In genomic region chr2:151828890-151829324, GRCh38 we compare ENCODE assay signal across 8 cellular contexts. TPM values are rescaled to one million over a fixed set of nuclear protein-coding genes. Genes with fewer than 3 reads are reported as not detected.
DNase-seq lines count a peak whose midpoint lies in the region; ATAC-seq and TF ChIP-seq lines count a peak whose summit lies in the region.

No MANE protein-coding gene starts in this region.

- H3K27me3 Mint-ChIP-seq in mesothelial cell of epicardium (ENCODE audit: low read depth) = no peaks in the 10 kb centered on the region

- H2AFZ ChIP-seq in mammary epithelial cell (ENCODE audit: low read depth, low read length) = peak overlapping the region; percentile 89

- no peaks in the 10 kb centered on the region for H4K20me1 ChIP-seq in mammary epithelial cell (ENCODE audit: insufficient read depth, low read length)

- no peaks in the 10 kb centered on the region for H3K36me3 Mint-ChIP-seq in mesothelial cell of epicardium

- intact Hi-C loops in heart right ventricle (cut with DNase I) = loop anchor here in 6 of 10 donors (5.0 to 10.0 kb wide), 5 partner anchors 93 to 176 kb away; no protein-coding TSS in a partner anchor
- intact Hi-C loops in Right ventricle myocardium inferior (cut with DNase I) = loop anchor here (1.0 to 10.0 kb wide), 3 partner anchors 94 to 886 kb away; partner anchors contain the start of genes ARL6IP6 and PRPF40A
- intact Hi-C loops in mammary epithelial cell (cut with micrococcal nuclease) = loop anchor here (5.0 to 10.0 kb wide), 3 partner anchors 64 to 176 kb away; no protein-coding TSS in a partner anchor

- in situ Hi-C loops in mammary epithelial cell (cut with MboI; ENCODE audit: low sequenced_read_pairs in 2 of 2) = no loop called here

- ATAC-seq in heart right ventricle (no peak), Right ventricle myocardium inferior (no peak), GM21737 (IDR thresholded peaks at IDR 0.05; ENCODE audit: unreplicated experiment) (no peak), GM19452 (IDR thresholded peaks at IDR 0.05; ENCODE audit: unreplicated experiment) (no peak)

- H3K9me3 ChIP-seq in heart right ventricle = no peaks in the 10 kb centered on the region
- H3K9me3 ChIP-seq in mammary epithelial cell (replicated peaks; ENCODE audit: insufficient read depth, low read length) = no peaks in the 10 kb centered on the region

- H3K27ac ChIP-seq in heart right ventricle = peak overlapping the region; percentile 79 to 96 (median 90)
- peak overlapping the region; percentile 70 for H3K27ac ChIP-seq in mammary epithelial cell (ENCODE audit: insufficient read depth, low read depth, low read length)
- H3K27ac ChIP-seq in urinary bladder (ENCODE audit: low read depth) = no peak overlapping the region

- BruUV-seq in mammary epithelial cell (replicated peaks; lab: Mats Ljungman, UMichigan) = TSS peak; percentile 99

- H3K27me3 ChIP-seq in heart right ventricle (no peaks in the 10 kb centered on the region), mammary epithelial cell (ENCODE audit: insufficient read depth, low read length) (no peaks in the 10 kb centered on the region)

- no peaks in the 10 kb centered on the region for H3K9me3 Mint-ChIP-seq in mesothelial cell of epicardium

- TF ChIP-seq CTCF in heart right ventricle (IDR thresholded peaks at IDR 0.05) (no peak), mammary epithelial cell (conservative IDR thresholded peaks at IDR 0.05 in 1 of 2, IDR thresholded peaks at IDR 0.05 in 1 of 2; ENCODE audit: extremely low read depth in 1 of 2, insufficient read depth in 1 of 2, low read depth in 1 of 2, low read length in 2 of 2) (no peak), mesothelial cell of epicardium (IDR thresholded peaks at IDR 0.05; ENCODE audit: unreplicated experiment) (no peak)

- no peak for DNase-seq in heart right ventricle
- DNase-seq in Right ventricle myocardium inferior (ENCODE audit: missing footprints) = no peak
- DNase-seq in mammary epithelial cell = no peak
- DNase-seq in mesothelial cell of epicardium (ENCODE audit: low spot score in 2 of 2, unreplicated experiment in 2 of 2) = no peak
- no peak for DNase-seq in NCI-H82 treated with DMSO at 0.1 percent for 48 hours (lab: John Stamatoyannopoulos, UW; ENCODE audit: unreplicated experiment)

- H3K4me1 ChIP-seq in heart right ventricle (peaks cover 4 to 52% (median 41%) of the 10 kb centered on the region in 9 donors), mammary epithelial cell (ENCODE audit: insufficient read depth, low read length) (peaks cover 12% of the 10 kb centered on the region), urinary bladder (ENCODE audit: insufficient read depth) (no peaks in the 10 kb centered on the region)

- no peak overlapping the region for H3K9ac ChIP-seq in mammary epithelial cell (ENCODE audit: insufficient read depth, low read length)

- peaks cover 28% of the 10 kb centered on the region for H3K4me1 Mint-ChIP-seq in mesothelial cell of epicardium

- dilution Hi-C loops in mammary epithelial cell (cut with HindIII; ENCODE audit: low sequenced_read_pairs) = no loop called here

- peaks cover 44% of the 10 kb centered on the region for H3K79me2 ChIP-seq in mammary epithelial cell (ENCODE audit: insufficient read depth, low read length)

- CTCF ChIA-PET in mammary epithelial cell (lab: Charles Lee; ENCODE audit: low non-redundant PET) = interaction anchor here (0.8 kb wide), 1 partner anchor 211 kb away, joined by 6 read pairs; no protein-coding TSS in a partner anchor

- H3K4me3 Mint-ChIP-seq in mesothelial cell of epicardium = peak overlapping the region; percentile 93

- H3K4me3 ChIP-seq in heart right ventricle (peak overlapping the region in 9 of 10 donors; percentile 73 to 95 (median 92)), mammary epithelial cell (replicated peaks in 1 of 3; ENCODE audit: insufficient read depth in 1 of 3, low read depth in 2 of 3, low read length in 3 of 3) (peak overlapping the region; percentile 21 to 85 (median 38)), urinary bladder (ENCODE audit: low read depth, low read length) (peak overlapping the region; percentile 83)

- no peaks in the 10 kb centered on the region for H3K36me3 ChIP-seq in heart right ventricle
- H3K36me3 ChIP-seq in mammary epithelial cell (ENCODE audit: insufficient read depth, low read length) = no peaks in the 10 kb centered on the region
- H3K36me3 ChIP-seq in urinary bladder (ENCODE audit: insufficient read depth) = no peaks in the 10 kb centered on the region

- 87 to 88% methylated on average over 5 of the region's 5 CpGs for WGBS in heart right ventricle, 2 donors
- WGBS in mammary epithelial cell (ENCODE audit: low coverage, missing lambda C conversion rate) = 68% methylated on average over 5 of the region's 5 CpGs
- WGBS in urinary bladder = 84% methylated on average over 5 of the region's 5 CpGs

- peak overlapping the region; percentile 77 for H3K4me2 ChIP-seq in mammary epithelial cell (ENCODE audit: insufficient read depth, low read depth, low read length)

- peak overlapping the region; percentile 62 for H3K27ac Mint-ChIP-seq in mesothelial cell of epicardium

RNA-seq across cellular contexts. Expression of gene ARL5A, which starts 0.7 kb away (rescaled TPM):
- total RNA-seq in heart right ventricle = 10 to 100 TPM; 40.4 to 62.3 (median 56.4) TPM
- polyA plus RNA-seq in heart right ventricle = 10 to 100 TPM in 1 of 2 donors, 1 to 10 TPM in 1; 8.3 to 12.3 TPM
- total RNA-seq in Right ventricle myocardium inferior = 47.9 TPM
- 10 to 100 TPM; 38.0 to 49.8 TPM for total RNA-seq in mammary epithelial cell
- 19.7 TPM for polyA plus RNA-seq in mammary epithelial cell
- 23.8 TPM for polyA minus RNA-seq in mammary epithelial cell
- total RNA-seq in mesothelial cell of epicardium = 52.9 to 62.2 TPM (median 58.7 TPM) in 3 replicates
- 117 TPM for total RNA-seq in urinary bladder
- polyA plus RNA-seq in urinary bladder = 19.2 TPM

Comparison
In these comparisons a context has a peak if more than half of its experiments do, and no peak if none do; other contexts are left out.
1. H3K4me3 ChIP-seq: peak in every context shown above with its lines; median percentile 92 in heart right ventricle; 83 in urinary bladder; 38 in mammary epithelial cell.